ENCODE assay signal across 12 cellular contexts in genomic region chr6:132961610-132962009, GRCh38.
DNase-seq lines count a peak whose midpoint lies in the region; TF ChIP-seq lines count a peak whose summit lies in the region.
"Had no signal": no experiment of that assay in that cellular context is flagged by ENCODE, and none has a peak within 500 bp of the region (broad histone marks: within the 10 kb centered on the region; RNA-seq: fewer than 3 reads in every experiment).

No MANE protein-coding gene starts in this region.

- no peaks in the 10 kb centered on the region for H3F3A ChIP-seq in OCI-LY1 (ENCODE audit: insufficient read depth, low read length)

- peak; percentile 13; the same call in 1 of the 2 replicates for TF ChIP-seq CTCF in AG04450 (IDR thresholded peaks at IDR 0.05; ENCODE audit: low read depth, low read length)
- TF ChIP-seq CTCF in GM12873 (IDR thresholded peaks at IDR 0.05; ENCODE audit: insufficient read depth, low read depth, low read length, missing control alignments): peak; percentile 46
- TF ChIP-seq CTCF in OCI-LY1 (IDR thresholded peaks at IDR 0.05; ENCODE audit: low read length): peak; percentile 39; the same call in 1 of the 2 replicates
- TF ChIP-seq CTCF in hepatocyte (IDR thresholded peaks at IDR 0.05; ENCODE audit: poor library complexity): peak; percentile 20
- TF ChIP-seq CTCF in foreskin fibroblast (IDR thresholded peaks at IDR 0.05; ENCODE audit: low read depth, low read length): no peak

- H3K79me2 ChIP-seq in OCI-LY1 (ENCODE audit: insufficient read depth, low read length) (no peaks in the 10 kb centered on the region), hepatocyte (no peaks in the 10 kb centered on the region)

- H3K27ac ChIP-seq in AG04450 (ENCODE audit: low read depth, low read length) (peak overlapping the region; percentile 22), OCI-LY1 (ENCODE audit: low read depth, low read length, poor library complexity, severe bottlenecking) (no peak overlapping the region), hepatocyte (peak overlapping the region; percentile 9)

- H3K36me3 Mint-ChIP-seq in T-helper 2 cell treated with Interferon-gamma antibody and Interleukin-4, amounts not matched to agents 5 μg/mL and 100 μg/mL, for 36 hours (ENCODE audit: low read depth): no peaks in the 10 kb centered on the region

- no peak overlapping the region for H2AFZ ChIP-seq in OCI-LY1 (ENCODE audit: low read length)
- H2AFZ ChIP-seq in hepatocyte: no peak overlapping the region

- H3K9me2 ChIP-seq in OCI-LY1 (ENCODE audit: low read depth, low read length): no peaks in the 10 kb centered on the region
- no peaks in the 10 kb centered on the region for H3K9me2 ChIP-seq in hepatocyte (replicated peaks; ENCODE audit: insufficient read depth)

- no peak overlapping the region for H3K4me3 Mint-ChIP-seq in T-helper 2 cell treated with Interferon-gamma antibody and Interleukin-4, amounts not matched to agents 5 μg/mL and 100 μg/mL, for 36 hours

- H3K27ac Mint-ChIP-seq in T-helper 2 cell treated with Interferon-gamma antibody and Interleukin-4, amounts not matched to agents 5 μg/mL and 100 μg/mL, for 36 hours: no peak overlapping the region

- H3K36me3 ChIP-seq in OCI-LY1 (ENCODE audit: insufficient read depth, low read length): no peaks in the 10 kb centered on the region
- H3K36me3 ChIP-seq in hepatocyte (replicated peaks; ENCODE audit: insufficient read depth, low read depth): no peaks in the 10 kb centered on the region

- no peaks in the 10 kb centered on the region for H3K9me3 Mint-ChIP-seq in T-helper 2 cell treated with Interferon-gamma antibody and Interleukin-4, amounts not matched to agents 5 μg/mL and 100 μg/mL, for 36 hours

- H3K9me3 ChIP-seq in AG04450 (ENCODE audit: control insufficient read depth, insufficient read depth, low read length): no peaks in the 10 kb centered on the region
- no peaks in the 10 kb centered on the region for H3K9me3 ChIP-seq in OCI-LY1 (ENCODE audit: low read length)
- H3K9me3 ChIP-seq in hepatocyte (ENCODE audit: low read depth): no peaks in the 10 kb centered on the region

- H3K4me1 ChIP-seq in OCI-LY1 (ENCODE audit: insufficient read depth, low read length, severe bottlenecking) (no peaks in the 10 kb centered on the region), hepatocyte (ENCODE audit: insufficient read depth) (peaks cover 18% of the 10 kb centered on the region)

- H3K27me3 ChIP-seq in AG04450 (ENCODE audit: control insufficient read depth, insufficient read depth, low read length) (no peaks in the 10 kb centered on the region), OCI-LY1 (ENCODE audit: insufficient read depth, low read length) (no peaks in the 10 kb centered on the region), hepatocyte (peaks cover 6% of the 10 kb centered on the region)

- POLR2A ChIA-PET in AG04450 (lab: Yijun Ruan, JAX): no interaction called here

- H3K4me3 ChIP-seq in AG04450 (ENCODE audit: low read depth, low read length) (no peak overlapping the region), OCI-LY1 (ENCODE audit: low read depth, low read length, poor library complexity, severe bottlenecking) (no peak overlapping the region), hepatocyte (no peak overlapping the region), foreskin fibroblast (ENCODE audit: low read depth in 1 of 2, low read length in 2 of 2) (no peak overlapping the region)

- CTCF ChIA-PET in AG04450 (lab: Charles Lee): interaction anchor here (1.0 to 2.9 kb wide), 8 partner anchors 10 to 590 kb away, joined by 3 to 29 read pairs (median 6); no protein-coding TSS in a partner anchor

- DNase-seq in AG04450 (ENCODE audit: low read depth, low spot score) (no peak), hepatocyte (ENCODE audit: low spot score) (no peak), NCI-H2081 (lab: John Stamatoyannopoulos, UW) (no peak), foreskin fibroblast (no peak), islet precursor cell (no peak)
- no peak for DNase-seq in T-helper 2 cell treated with Interferon-gamma antibody and Interleukin-4, amounts not matched to agents 5 μg/mL and 100 μg/mL, for 36 hours (ENCODE audit: low spot score)
- DNase-seq: amygdala; NCI-H1694 treated with DMSO at 0.1 percent for 48 hours; nucleus accumbens; stimulated activated CD4-positive, alpha-beta T cell treated with anti-CD3 and anti-CD28 coated beads, Interleukin-4, amount 100 ng/mL, for 24 hours had no signal

- WGBS in hepatocyte (ENCODE audit: low lambda C conversion rate, missing lambda C conversion rate): 66% methylated on average over 5 of the region's 5 CpGs

- H3K27me3 Mint-ChIP-seq in T-helper 2 cell treated with Interferon-gamma antibody and Interleukin-4, amounts not matched to agents 5 μg/mL and 100 μg/mL, for 36 hours (ENCODE audit: low read depth): peaks cover 25% of the 10 kb centered on the region

- H3K4me2 ChIP-seq in OCI-LY1 (ENCODE audit: low read length) (no peak overlapping the region), hepatocyte (no peak overlapping the region)

- H3K4me1 Mint-ChIP-seq in T-helper 2 cell treated with Interferon-gamma antibody and Interleukin-4, amounts not matched to agents 5 μg/mL and 100 μg/mL, for 36 hours (ENCODE audit: low read depth): peaks cover 13% of the 10 kb centered on the region

- no peak overlapping the region for H3K9ac ChIP-seq in OCI-LY1 (ENCODE audit: low read length)

- H4K20me1 ChIP-seq in OCI-LY1 (ENCODE audit: insufficient read depth, low read length): no peaks in the 10 kb centered on the region
- no peaks in the 10 kb centered on the region for H4K20me1 ChIP-seq in hepatocyte (ENCODE audit: insufficient read depth, poor library complexity, severe bottlenecking)
